In the genomic region with DNA sequence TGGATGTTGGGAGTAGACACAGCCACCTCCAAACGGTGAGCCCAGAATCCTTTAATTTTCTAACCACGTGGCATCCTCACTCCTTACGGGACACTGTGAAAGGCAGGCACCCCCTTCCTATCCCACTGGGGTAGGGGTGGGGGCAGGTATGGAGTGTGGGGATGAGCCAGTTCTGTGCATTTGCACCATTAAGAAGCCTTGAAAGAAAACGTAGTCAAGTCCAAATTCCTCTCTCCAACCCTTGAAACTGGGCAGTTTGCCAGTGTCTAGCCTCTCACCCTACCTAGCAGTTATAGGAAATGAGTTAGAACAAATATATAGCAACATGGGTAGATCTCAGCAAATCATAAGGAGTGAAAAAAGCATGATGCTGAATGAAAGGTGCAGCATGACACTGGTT, we compare ENCODE assay signal across 13 cellular contexts.
DNase-seq lines count a peak whose midpoint lies in the region; ATAC-seq and TF ChIP-seq lines count a peak whose summit lies in the region.
"Had no signal": no experiment of that assay in that cellular context is flagged by ENCODE, and none has a peak within 500 bp of the region (broad histone marks: within the 10 kb centered on the region; RNA-seq: fewer than 3 reads in every experiment).

No MANE protein-coding gene starts in this region.

- no peaks in the 10 kb centered on the region for H3K9me3 ChIP-seq in Peyer's patch

- TF ChIP-seq CTCF in coronary artery (IDR thresholded peaks at IDR 0.05) = no peak
- TF ChIP-seq CTCF in Peyer's patch (IDR thresholded peaks at IDR 0.05) = no peak

- in situ Hi-C loops in ACHN (cut with HindIII; ENCODE audit: low pct_ligation_motif_present, low pct_unique_long_range_greater_than_20kb, low sequenced_read_pairs) = no loop called here

- H3K4me3 ChIP-seq in coronary artery (no peak overlapping the region), Peyer's patch (no peak overlapping the region)
- H3K4me3 ChIP-seq: PC-9 had no signal

- H3K4me1 ChIP-seq in Peyer's patch = no peaks in the 10 kb centered on the region

- POLR2A ChIA-PET in HEK293T (lab: Yijun Ruan, JAX) = no interaction called here

- DNase-seq in ACHN (peak; percentile 23), DMS79 treated with DMSO at 0.1 percent for 48 hours (lab: John Stamatoyannopoulos, UW) (peak; percentile 91), NCI-H2227 (lab: John Stamatoyannopoulos, UW; ENCODE audit: unreplicated experiment) (peak; percentile 80), coronary artery (ENCODE audit: low spot score) (peak; percentile 59), Peyer's patch (no peak), HEK293T (ENCODE audit: extremely low spot score) (no peak)
- DNase-seq in activated naive CD4-positive, alpha-beta T cell (lab: John Stamatoyannopoulos, UW) = no peak
- DNase-seq: activated CD4-positive, alpha-beta memory T cell treated with anti-CD3 and anti-CD28 coated beads, Interleukin-2, amount 10 ng/mL, durations not matched to agents 7 days and 5 days; KBM-7; NCI-H2171 had no signal

- no peaks in the 10 kb centered on the region for H3K36me3 ChIP-seq in Peyer's patch

- CTCF ChIA-PET in HEK293T (lab: Yijun Ruan, JAX) = no interaction called here

- no peaks in the 10 kb centered on the region for H3K27me3 ChIP-seq in Peyer's patch

- H3K27ac ChIP-seq in coronary artery (no peak overlapping the region), Peyer's patch (no peak overlapping the region)
- H3K27ac ChIP-seq: PC-9 had no signal

- ATAC-seq in GM19324 (IDR thresholded peaks at IDR 0.05; ENCODE audit: low FRiP score, unreplicated experiment) = no peak
- ATAC-seq: natural killer cell treated with Interleukin-12 subunit alpha and Interleukin-12 subunit beta and Interleukin-15 and Interleukin-18, amount 100 ng/mL, for 72 hours had no signal

- no peak for TF ChIP-seq POLR2A in Peyer's patch (IDR thresholded peaks at IDR 0.05)

TF ChIP-seq in HEK293T, 16 proteins besides CTCF, POLR2A, EP300 and RAD21:
- TF ChIP-seq TARDBP (IDR thresholded peaks at IDR 0.05) = no peak
- TF ChIP-seq, protein P1, sequence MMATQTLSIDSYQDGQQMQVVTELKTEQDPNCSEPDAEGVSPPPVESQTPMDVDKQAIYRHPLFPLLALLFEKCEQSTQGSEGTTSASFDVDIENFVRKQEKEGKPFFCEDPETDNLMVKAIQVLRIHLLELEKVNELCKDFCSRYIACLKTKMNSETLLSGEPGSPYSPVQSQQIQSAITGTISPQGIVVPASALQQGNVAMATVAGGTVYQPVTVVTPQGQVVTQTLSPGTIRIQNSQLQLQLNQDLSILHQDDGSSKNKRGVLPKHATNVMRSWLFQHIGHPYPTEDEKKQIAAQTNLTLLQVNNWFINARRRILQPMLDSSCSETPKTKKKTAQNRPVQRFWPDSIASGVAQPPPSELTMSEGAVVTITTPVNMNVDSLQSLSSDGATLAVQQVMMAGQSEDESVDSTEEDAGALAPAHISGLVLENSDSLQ (IDR thresholded peaks at IDR 0.05) = no peak
- TF ChIP-seq FOXK2 (IDR thresholded peaks at IDR 0.05) = no peak
- TF ChIP-seq ZNF384 (IDR thresholded peaks at IDR 0.05) = no peak
- TF ChIP-seq NFRKB (IDR thresholded peaks at IDR 0.05) = no peak
- no peak for TF ChIP-seq FOXM1 (IDR thresholded peaks at IDR 0.05; ENCODE audit: borderline replicate concordance)
- no peak for TF ChIP-seq SP1 (IDR thresholded peaks at IDR 0.05)
- no peak for TF ChIP-seq L3MBTL2 (conservative IDR thresholded peaks at IDR 0.05)
- no peak for TF ChIP-seq ELF4 (IDR thresholded peaks at IDR 0.05)
- no peak for TF ChIP-seq CTBP1 (IDR thresholded peaks at IDR 0.05; ENCODE audit: borderline replicate concordance)
- TF ChIP-seq HDGF (IDR thresholded peaks at IDR 0.05; ENCODE audit: borderline replicate concordance) = no peak
- TF ChIP-seq SUZ12 (IDR thresholded peaks at IDR 0.05) = no peak
- no peak for TF ChIP-seq FOXA1 (IDR thresholded peaks at IDR 0.05)
- TF ChIP-seq LEF1 (IDR thresholded peaks at IDR 0.05; ENCODE audit: borderline replicate concordance) = no peak
- TF ChIP-seq BHLHE40 (IDR thresholded peaks at IDR 0.05; ENCODE audit: borderline replicate concordance) = no peak

Comparison
In these comparisons a context has a peak if more than half of its experiments do, and no peak if none do; other contexts are left out.
1. DNase-seq: peak in ACHN (single experiment), DMS79 treated with DMSO at 0.1 percent for 48 hours (single experiment), NCI-H2227 (single experiment) and coronary artery (single experiment); none in Peyer's patch (0 of 3), HEK293T (single experiment) and activated naive CD4-positive, alpha-beta T cell (0 of 4).